ENCODE assay signal across 8 cellular contexts in genomic region chr1:145995148-145995851, GRCh38. TPM values are rescaled to one million over a fixed set of nuclear protein-coding genes. Genes with fewer than 3 reads are reported as not detected.
DNase-seq lines count a peak whose midpoint lies in the region; ATAC-seq and TF ChIP-seq lines count a peak whose summit lies in the region.

No MANE protein-coding gene starts in this region.

- H3K27ac ChIP-seq in neutrophil: peak overlapping the region; percentile 94

- TF ChIP-seq CTCF in Calu3 (IDR thresholded peaks at IDR 0.05; ENCODE audit: unreplicated experiment) (no peak), neutrophil (IDR thresholded peaks at IDR 0.05) (no peak), GM13976 (IDR thresholded peaks at IDR 0.05; ENCODE audit: borderline replicate concordance, control extremely low read depth, extremely low read depth, insufficient read depth, missing control alignments) (no peak)

- BruUV-seq in Calu3 (replicated peaks; lab: Mats Ljungman, UMichigan): no TSS peak

- ATAC-seq in effector memory CD8-positive, alpha-beta T cell (replicated peaks): no peak
- no peak for ATAC-seq in HG03039 (IDR thresholded peaks at IDR 0.05; ENCODE audit: unreplicated experiment)

- H3K9me3 ChIP-seq in neutrophil: no peaks in the 10 kb centered on the region

- no peaks in the 10 kb centered on the region for H3K9me3 Mint-ChIP-seq in Calu3 (ENCODE audit: low read depth, unreplicated experiment)
- H3K9me3 Mint-ChIP-seq in effector memory CD8-positive, alpha-beta T cell: no peaks in the 10 kb centered on the region

- H3K4me1 Mint-ChIP-seq in Calu3 (ENCODE audit: low read depth, unreplicated experiment): peaks cover 52% of the 10 kb centered on the region
- H3K4me1 Mint-ChIP-seq in effector memory CD8-positive, alpha-beta T cell (ENCODE audit: low read depth in 2 of 2): peaks cover 64 to 72% of the 10 kb centered on the region in 2 donors

- no peaks in the 10 kb centered on the region for H3K27me3 Mint-ChIP-seq in Calu3 (ENCODE audit: unreplicated experiment)
- no peaks in the 10 kb centered on the region for H3K27me3 Mint-ChIP-seq in effector memory CD8-positive, alpha-beta T cell

- H3K4me1 ChIP-seq in neutrophil (ENCODE audit: control insufficient read depth in 1 of 2, insufficient read depth in 1 of 2, low read depth in 1 of 2, low read length in 1 of 2): peaks cover 46 to 68% of the 10 kb centered on the region in 2 experiments

- peaks cover 12% of the 10 kb centered on the region for H3K36me3 Mint-ChIP-seq in Calu3 (ENCODE audit: insufficient read depth, unreplicated experiment)
- peaks cover 59% of the 10 kb centered on the region for H3K36me3 Mint-ChIP-seq in effector memory CD8-positive, alpha-beta T cell (ENCODE audit: insufficient read depth)

- DNase-seq in Calu3 (no peak), OCI-M1 (lab: John Stamatoyannopoulos, UW) (peak; percentile 69), GM13976 (ENCODE audit: low spot score) (no peak), NCI-H128 (lab: John Stamatoyannopoulos, UW; ENCODE audit: unreplicated experiment) (no peak), foreskin melanocyte (no peak)
- DNase-seq in effector memory CD8-positive, alpha-beta T cell: no peak

- H3K4me3 Mint-ChIP-seq in Calu3 (ENCODE audit: low read depth, unreplicated experiment): peak overlapping the region; percentile 78
- H3K4me3 Mint-ChIP-seq in effector memory CD8-positive, alpha-beta T cell: peak overlapping the region; percentile 93 to 99

- H3K27me3 ChIP-seq in neutrophil: no peaks in the 10 kb centered on the region

- CTCF ChIA-PET in Calu3 (lab: Charles Lee): interaction anchor here (1.5 kb wide), 1 partner anchor 103 kb away, joined by 3 read pairs; no protein-coding TSS in a partner anchor

- in situ Hi-C loops in GM13976 (cut with MboI; ENCODE audit: low sequenced_read_pairs, unreplicated experiment): loop anchor here (10.0 kb wide), 1 partner anchor 160 kb away; no protein-coding TSS in a partner anchor

- no peak overlapping the region for H3K27ac Mint-ChIP-seq in Calu3 (ENCODE audit: unreplicated experiment)
- peak overlapping the region; percentile 93 to 99 for H3K27ac Mint-ChIP-seq in effector memory CD8-positive, alpha-beta T cell

- H3K36me3 ChIP-seq in neutrophil: peaks cover 47% of the 10 kb centered on the region

- intact Hi-C loops in Calu3 (cut with micrococcal nuclease; ENCODE audit: unreplicated experiment): no loop called here

- H3K4me3 ChIP-seq in neutrophil (ENCODE audit: low read depth in 1 of 2, low read length in 1 of 2): peak overlapping the region; percentile 95 to 100

RNA-seq across cellular contexts. Expression of gene TXNIP, which starts 1.1 kb away (rescaled TPM):
- total RNA-seq in Calu3 (2022): 18.5 and 27.3 TPM in 2 replicates

RNA-seq across cellular contexts. Expression of gene HJV, which starts 26.2 kb away (rescaled TPM):
- total RNA-seq in Calu3 (2022): not detected in 2 replicates

RNA-seq across cellular contexts. Expression of gene POLR3GL, which starts 30.8 kb away (rescaled TPM):
- total RNA-seq in Calu3 (2022): 9.9 and 11.5 TPM in 2 replicates

RNA-seq across cellular contexts. Expression of gene ANKRD34A, which starts 30.9 kb away (rescaled TPM):
- 0.19 and 0.27 TPM in 2 replicates for total RNA-seq in Calu3 (2022)

RNA-seq across cellular contexts. Expression of gene LIX1L, which starts 37.5 kb away (rescaled TPM):
- 6.3 and 7.2 TPM in 2 replicates for total RNA-seq in Calu3 (2022)
